8 cellular contexts compared by ENCODE assay signal in genomic region chr5:115415143-115415491, GRCh38.
DNase-seq lines count a peak whose midpoint lies in the region; ATAC-seq and TF ChIP-seq lines count a peak whose summit lies in the region.

No MANE protein-coding gene starts in this region.

- H3K9me3 Mint-ChIP-seq in glutamatergic neuron (ENCODE audit: unreplicated experiment), result no peaks in the 10 kb centered on the region

- no peak overlapping the region for H3K27ac Mint-ChIP-seq in glutamatergic neuron (ENCODE audit: unreplicated experiment)

- peaks cover 46% of the 10 kb centered on the region for H3K4me1 ChIP-seq in adipocyte (ENCODE audit: control insufficient read depth, insufficient read depth, low read length)

- H3K4me3 Mint-ChIP-seq in glutamatergic neuron (ENCODE audit: unreplicated experiment), result no peak overlapping the region

- peaks cover 2% of the 10 kb centered on the region for H3K4me1 Mint-ChIP-seq in glutamatergic neuron (ENCODE audit: low read depth, unreplicated experiment)

- H3K4me3 ChIP-seq in adipocyte (ENCODE audit: low read length), result peak overlapping the region; percentile 13

- H3K36me3 ChIP-seq in adipocyte (ENCODE audit: control insufficient read depth, insufficient read depth, low read length, severe bottlenecking), result no peaks in the 10 kb centered on the region

- peak; percentile 52 for ATAC-seq in HG02763 (IDR thresholded peaks at IDR 0.05; ENCODE audit: unreplicated experiment)

- H3K36me3 Mint-ChIP-seq in glutamatergic neuron (ENCODE audit: unreplicated experiment), result no peaks in the 10 kb centered on the region

- H3K9ac ChIP-seq in adipocyte (ENCODE audit: low read length), result no peak overlapping the region

- H3K27me3 Mint-ChIP-seq in glutamatergic neuron (ENCODE audit: unreplicated experiment), result no peaks in the 10 kb centered on the region

- DNase-seq in DMS153 (lab: John Stamatoyannopoulos, UW), result peak; percentile 53
- no peak for DNase-seq in adipocyte (ENCODE audit: low read depth)
- peak; percentile 23 to 61 for DNase-seq in lung microvascular endothelial cell (ENCODE audit: low read depth in 2 of 2)
- DNase-seq in NCI-H82 treated with DMSO at 0.1 percent for 48 hours (lab: John Stamatoyannopoulos, UW; ENCODE audit: unreplicated experiment), result no peak
- no peak for DNase-seq in stimulated activated CD8-positive, alpha-beta memory T cell treated with anti-CD3 and anti-CD28 coated beads, Interleukin-4, amount 100 ng/mL, for 48 hours
- DNase-seq in activated effector memory CD4-positive, alpha-beta T cell treated with anti-CD3 and anti-CD28 coated beads, Interleukin-2, amount 50 U/mL, for 16 hours, result no peak
- DNase-seq in glutamatergic neuron, result no peak

- H3K9me3 ChIP-seq in adipocyte (ENCODE audit: control insufficient read depth, low read length), result no peaks in the 10 kb centered on the region

- no peak for TF ChIP-seq CTCF in glutamatergic neuron (IDR thresholded peaks at IDR 0.05; ENCODE audit: partially characterized antibody, unreplicated experiment)

- H3K27me3 ChIP-seq in adipocyte (replicated peaks; ENCODE audit: control insufficient read depth, insufficient read depth, low read length), result no peaks in the 10 kb centered on the region

Comparison
In these comparisons a context has a peak if more than half of its experiments do, and no peak if none do; other contexts are left out.
1. DNase-seq: peak in DMS153 (single experiment) and lung microvascular endothelial cell (2 of 2); none in adipocyte (single experiment), NCI-H82 treated with DMSO at 0.1 percent for 48 hours (single experiment), stimulated activated CD8-positive, alpha-beta memory T cell treated with anti-CD3 and anti-CD28 coated beads, Interleukin-4, amount 100 ng/mL, for 48 hours (single experiment), activated effector memory CD4-positive, alpha-beta T cell treated with anti-CD3 and anti-CD28 coated beads, Interleukin-2, amount 50 U/mL, for 16 hours (single experiment) and glutamatergic neuron (single experiment).